In genomic region chr1:21246905-21247642, GRCh38 we compare ENCODE assay signal across 21 cellular contexts.
"Had no signal": no experiment of that assay in that cellular context is flagged by ENCODE, and none has a peak within 500 bp of the region (broad histone marks: within the 10 kb centered on the region; RNA-seq: fewer than 3 reads in every experiment).

No MANE protein-coding gene starts in this region.

- H3K4me1 ChIP-seq: psoas muscle, testis had no signal

- H3K4me1 Mint-ChIP-seq: activated CD4-positive, alpha-beta memory T cell treated with anti-CD3 and anti-CD28 coated beads, Interleukin-2, amount 10 ng/mL, durations not matched to agents 7 days and 5 days; immature natural killer cell; T-helper 17 cell had no signal

- H3K9me3 Mint-ChIP-seq: activated CD4-positive, alpha-beta memory T cell treated with anti-CD3 and anti-CD28 coated beads, Interleukin-2, amount 10 ng/mL, durations not matched to agents 7 days and 5 days; dendritic cell treated with granulocyte-macrophage colony-stimulating factor and Interleukin-4, amounts not matched to agents 40 ng/mL and 50 ng/mL, for 4 days; immature natural killer cell; nephron had no signal

- H3K27me3 Mint-ChIP-seq: activated CD4-positive, alpha-beta memory T cell treated with anti-CD3 and anti-CD28 coated beads, Interleukin-2, amount 10 ng/mL, durations not matched to agents 7 days and 5 days; activated CD4-positive, alpha-beta T cell treated with anti-CD3 and anti-CD28 coated beads for 36 hours; activated naive CD8-positive, alpha-beta T cell; T-helper 17 cell had no signal

- H3K27ac Mint-ChIP-seq: activated CD4-positive, alpha-beta memory T cell treated with anti-CD3 and anti-CD28 coated beads, Interleukin-2, amount 10 ng/mL, durations not matched to agents 7 days and 5 days; activated CD4-positive, alpha-beta T cell treated with anti-CD3 and anti-CD28 coated beads for 36 hours; activated naive CD8-positive, alpha-beta T cell; dendritic cell treated with granulocyte-macrophage colony-stimulating factor and Interleukin-4, amounts not matched to agents 40 ng/mL and 50 ng/mL, for 4 days; immature natural killer cell; T-helper 17 cell had no signal

- FAIRE-seq: frontal cortex had no signal

- H3K9me3 ChIP-seq: psoas muscle, stomach, testis had no signal

- H3K4me3 ChIP-seq: psoas muscle, stomach, testis had no signal

- H3K27ac ChIP-seq: epithelial cell of prostate, psoas muscle, stomach, testis, WERI-Rb-1 had no signal

- DNase-seq: activated CD4-positive, alpha-beta memory T cell treated with anti-CD3 and anti-CD28 coated beads, Interleukin-2, amount 10 ng/mL, durations not matched to agents 7 days and 5 days; activated CD4-positive, alpha-beta T cell treated with anti-CD3 and anti-CD28 coated beads for 36 hours; activated CD8-positive, alpha-beta memory T cell treated with anti-CD3 and anti-CD28 coated beads, Interleukin-2, amount 50 U/mL, for 4 hours; amniotic stem cell; central memory CD4-positive, alpha-beta T cell; effector memory CD4-positive, alpha-beta T cell; head of caudate nucleus; immature natural killer cell; mesenchymal stem cell; occipital lobe; psoas muscle; stimulated activated CD4-positive, alpha-beta T cell treated with anti-CD3 and anti-CD28 coated beads, Interleukin-1b, Interleukin-23, amount 100 ng/mL, for 48 hours; stomach; T-helper 17 cell; testis; WERI-Rb-1 had no signal

- ATAC-seq: activated CD4-positive, alpha-beta T cell treated with anti-CD3 and anti-CD28 coated beads for 36 hours; psoas muscle; T-helper 17 cell had no signal

- H3K4me3 Mint-ChIP-seq: activated CD4-positive, alpha-beta memory T cell treated with anti-CD3 and anti-CD28 coated beads, Interleukin-2, amount 10 ng/mL, durations not matched to agents 7 days and 5 days; activated CD4-positive, alpha-beta T cell treated with anti-CD3 and anti-CD28 coated beads for 36 hours; activated naive CD8-positive, alpha-beta T cell; dendritic cell treated with granulocyte-macrophage colony-stimulating factor and Interleukin-4, amounts not matched to agents 40 ng/mL and 50 ng/mL, for 4 days; immature natural killer cell; nephron; T-helper 17 cell had no signal

- H3K27me3 ChIP-seq: stomach, testis had no signal
